21 cellular contexts compared by ENCODE assay signal in the genomic region with DNA sequence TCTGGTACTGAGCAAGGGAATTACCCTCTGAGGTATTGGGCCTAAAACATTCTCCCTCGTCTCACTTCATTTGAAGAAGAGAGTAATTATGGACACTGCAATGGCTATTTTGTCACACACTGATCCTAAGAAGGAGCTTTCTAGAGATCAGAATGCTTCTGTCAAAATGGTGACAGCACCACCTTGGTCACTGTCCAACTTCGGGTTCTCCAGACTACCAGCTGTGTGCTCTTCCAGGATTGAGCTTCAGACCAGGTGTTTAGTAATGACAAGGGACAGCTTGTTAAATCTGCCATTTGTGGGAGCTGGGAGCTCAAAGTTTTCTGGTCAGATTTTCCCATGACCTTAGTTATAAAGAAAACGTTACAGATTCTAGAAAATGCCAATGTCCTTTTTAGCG.
"Had no signal": no experiment of that assay in that cellular context is flagged by ENCODE, and none has a peak within 500 bp of the region (broad histone marks: within the 10 kb centered on the region; RNA-seq: fewer than 3 reads in every experiment).

No MANE protein-coding gene starts in this region.

- DNase-seq: activated CD4-positive, alpha-beta T cell treated with anti-CD3 and anti-CD28 coated beads for 48 hours; activated CD4-positive, alpha-beta T cell treated with anti-CD3 and anti-CD28 coated beads, Interleukin-2, amount 50 U/mL, for 48 hours; activated CD8-positive, alpha-beta memory T cell treated with anti-CD3 and anti-CD28 coated beads for 24 hours; activated effector memory CD4-positive, alpha-beta T cell treated with Interleukin-2 at 50 U/mL for 16 hours; activated naive CD4-positive, alpha-beta T cell treated with Interleukin-2 at 50 U/mL for 16 hours; aorta; caudate nucleus; head of caudate nucleus; mesendoderm; posterior cingulate gyrus; sigmoid colon; stimulated activated CD4-positive, alpha-beta T cell treated with anti-CD3 and anti-CD28 coated beads, Interleukin-15, amount 100 ng/mL, for 24 hours; stimulated activated CD4-positive, alpha-beta T cell treated with anti-CD3 and anti-CD28 coated beads, Interleukin-2, amount 100 ng/mL, for 24 hours; stimulated activated naive B cell treated with anti-CD40 and anti-IgM and Interleukin-4, amounts not matched to agents 10 μg/mL and 1 μg/mL and 100 μg/mL, for 72 hours; stomach; thyroid gland; upper lobe of right lung had no signal

- H3K36me3 ChIP-seq: sigmoid colon, stomach, thyroid gland, upper lobe of right lung had no signal

- H3K4me1 ChIP-seq: sigmoid colon, stomach, thyroid gland, upper lobe of right lung had no signal

- H3K4me3 ChIP-seq: lung, sigmoid colon, stomach, thyroid gland, upper lobe of right lung had no signal

- H3K27ac ChIP-seq: sigmoid colon, stomach, thyroid gland, upper lobe of right lung, VCaP had no signal

- H3K27me3 ChIP-seq: sigmoid colon, stomach, thyroid gland, upper lobe of right lung had no signal

- ATAC-seq: activated CD4-positive, CD25-positive, alpha-beta regulatory T cell treated with anti-CD3 and anti-CD28 coated beads, Interleukin-2, amount 50 U/mL, for 24 hours; left lobe of liver; stimulated activated naive B cell treated with anti-CD40 and anti-IgM and Interleukin-4, amounts not matched to agents 10 μg/mL and 1 μg/mL and 100 μg/mL, for 72 hours; upper lobe of right lung had no signal

- H3K9me3 ChIP-seq: sigmoid colon, stomach, thyroid gland, upper lobe of right lung had no signal
